In genomic region chr1:19209439-19209989, GRCh38 we compare ENCODE assay signal across 8 cellular contexts. TPM values are rescaled to one million over a fixed set of nuclear protein-coding genes. Genes with fewer than 3 reads are reported as not detected.
A peak's percentile ranks its signal among the peaks of the same experiment; 100 is the strongest.
DNase-seq lines count a peak whose midpoint lies in the region; ATAC-seq, FAIRE-seq and TF ChIP-seq lines count a peak whose summit lies in the region.

No MANE protein-coding gene starts in this region.

- DNase-seq in A673 (ENCODE audit: low spot score) (peak; percentile 37), SJSA1 (ENCODE audit: low read depth in 1 of 2, low spot score in 2 of 2) (peak in 1 of 2 experiments; percentile 62), body of pancreas (peak; percentile 37 to 43 (median 41)), immature natural killer cell (peak in 1 of 3 donors; percentile 49), H54 (ENCODE audit: insufficient read length, low spot score) (no peak)
- DNase-seq in stimulated activated CD4-positive, alpha-beta T cell treated with anti-CD3 and anti-CD28 coated beads, Interleukin-12 subunit alpha, Interleukin-12 subunit beta, amount 100 ng/mL, for 4 hours = peak; percentile 64

- peaks cover 22% of the 10 kb centered on the region for H3K36me3 ChIP-seq in A673 (ENCODE audit: insufficient read depth, low read length, poor library complexity, severe bottlenecking)
- H3K36me3 ChIP-seq in SJSA1 = peaks cover 34% of the 10 kb centered on the region
- no peaks in the 10 kb centered on the region for H3K36me3 ChIP-seq in body of pancreas (replicated peaks in 1 of 2; ENCODE audit: insufficient read depth in 1 of 2, low read depth in 2 of 2)

- POLR2A ChIA-PET in A673 (lab: Charles Lee; ENCODE audit: low non-redundant PET) = no interaction called here

- intact Hi-C loops in A673 (cut with micrococcal nuclease; ENCODE audit: unreplicated experiment) = no loop called here
- intact Hi-C loops in body of pancreas (cut with DNase I) = no loop called here

- CTCF ChIA-PET in A673 (lab: Charles Lee) = no interaction called here

- peak overlapping the region; percentile 97 for H3K27ac ChIP-seq in A673 (ENCODE audit: low read depth, low read length, poor library complexity, severe bottlenecking)
- H3K27ac ChIP-seq in SJSA1 = peak overlapping the region; percentile 88
- peak overlapping the region; percentile 69 to 94 (median 92) for H3K27ac ChIP-seq in body of pancreas

- peaks cover 5 to 11% (median 9%) of the 10 kb centered on the region in 3 donors for H3K27me3 Mint-ChIP-seq in immature natural killer cell (ENCODE audit: low read depth in 3 of 3)

- H3K27ac Mint-ChIP-seq in immature natural killer cell = peak overlapping the region; percentile 93 to 97 (median 97)

- no peaks in the 10 kb centered on the region for H3K9me3 ChIP-seq in A673 (ENCODE audit: low read depth, low read length, poor library complexity, severe bottlenecking)
- no peaks in the 10 kb centered on the region for H3K9me3 ChIP-seq in SJSA1 (replicated peaks)
- H3K9me3 ChIP-seq in body of pancreas = no peaks in the 10 kb centered on the region

- FAIRE-seq in H54 (lab: Jason Lieb, UNC) = no peak

- 0% methylated on average over 20 to 28 of the region's 28 CpGs for WGBS in body of pancreas, 2 donors

- H3K4me1 ChIP-seq in A673 (ENCODE audit: insufficient read depth, low read length, poor library complexity, severe bottlenecking) (peaks cover 26% of the 10 kb centered on the region), SJSA1 (replicated peaks) (peaks cover 24% of the 10 kb centered on the region), body of pancreas (peaks cover 63% of the 10 kb centered on the region)

- peaks cover 62 to 91% of the 10 kb centered on the region in 2 donors for H3K4me1 Mint-ChIP-seq in immature natural killer cell

- H3K27me3 ChIP-seq in A673 (replicated peaks; ENCODE audit: insufficient read depth, low read depth, low read length, poor library complexity) (no peaks in the 10 kb centered on the region), SJSA1 (replicated peaks) (no peaks in the 10 kb centered on the region), body of pancreas (no peaks in the 10 kb centered on the region)

- ATAC-seq in GM18508 (IDR thresholded peaks at IDR 0.05; ENCODE audit: insufficient read depth, unreplicated experiment) (peak; percentile 37), HG02981 (IDR thresholded peaks at IDR 0.05; ENCODE audit: unreplicated experiment) (peak; percentile 45), body of pancreas (peak; percentile 36)

- peak overlapping the region; percentile 98 for H3K4me3 ChIP-seq in A673 (ENCODE audit: low read depth, low read length, poor library complexity, severe bottlenecking)
- H3K4me3 ChIP-seq in SJSA1 = peak overlapping the region; percentile 92
- H3K4me3 ChIP-seq in body of pancreas = peak overlapping the region; percentile 55 to 64

- H3K9me3 Mint-ChIP-seq in immature natural killer cell = no peaks in the 10 kb centered on the region

- H3K4me3 Mint-ChIP-seq in immature natural killer cell = peak overlapping the region; percentile 94 to 98 (median 97)

- no TSS peak for BruUV-seq in A673 (replicated peaks; lab: Mats Ljungman, UMichigan)

- TF ChIP-seq CTCF in A673 (conservative IDR thresholded peaks at IDR 0.05; ENCODE audit: low read depth, low read length) (no peak), body of pancreas (IDR thresholded peaks at IDR 0.05) (no peak)

- TF ChIP-seq POLR2A in body of pancreas (IDR thresholded peaks at IDR 0.05) = no peak
- TF ChIP-seq POLR2A in H54 (IDR thresholded peaks at IDR 0.05; ENCODE audit: low read depth, low read length) = no peak

- no peaks in the 10 kb centered on the region for H3K36me3 Mint-ChIP-seq in immature natural killer cell

RNA-seq across cellular contexts. Expression of gene UBR4, which starts 0.6 kb away (rescaled TPM):
- total RNA-seq in A673 (2021) = 214 and 221 TPM in 2 replicates
- 42.7 and 60.6 TPM in 2 replicates for total RNA-seq in SJSA1 (2014; rRNA removed; shearing (Covaris generic))
- total RNA-seq in body of pancreas = 10 to 100 TPM; 84.4 to 87.4 TPM
- polyA plus RNA-seq in immature natural killer cell = 10 to 100 TPM in 1 of 3 donors, 1 to 10 TPM in 2; 1.5 to 23.7 (median 8.0) TPM

RNA-seq across cellular contexts. Expression of gene EMC1, which starts 41.8 kb away (rescaled TPM):
- total RNA-seq in A673 (2021) = 75.9 and 84.3 TPM in 2 replicates
- 75.2 and 80.5 TPM in 2 replicates for total RNA-seq in SJSA1 (2014; rRNA removed; shearing (Covaris generic))
- 10 to 100 TPM; 15.3 to 23.7 TPM for total RNA-seq in body of pancreas
- polyA plus RNA-seq in immature natural killer cell = 10 to 100 TPM; 18.6 to 44.1 (median 32.2) TPM

RNA-seq across cellular contexts. Expression of gene MRTO4, which starts 42.1 kb away (rescaled TPM):
- 125 and 145 TPM in 2 replicates for total RNA-seq in A673 (2021)
- total RNA-seq in SJSA1 (2014; rRNA removed; shearing (Covaris generic)) = 59.9 and 60.0 TPM in 2 replicates
- total RNA-seq in body of pancreas = 10 to 100 TPM; 17.6 to 27.7 TPM
- 10 to 100 TPM in 2 of 3 donors, 1 to 10 TPM in 1; 9.1 to 21.8 (median 17.1) TPM for polyA plus RNA-seq in immature natural killer cell
